Comparison of ENCODE assay signal across 26 cellular contexts in the genomic region with DNA sequence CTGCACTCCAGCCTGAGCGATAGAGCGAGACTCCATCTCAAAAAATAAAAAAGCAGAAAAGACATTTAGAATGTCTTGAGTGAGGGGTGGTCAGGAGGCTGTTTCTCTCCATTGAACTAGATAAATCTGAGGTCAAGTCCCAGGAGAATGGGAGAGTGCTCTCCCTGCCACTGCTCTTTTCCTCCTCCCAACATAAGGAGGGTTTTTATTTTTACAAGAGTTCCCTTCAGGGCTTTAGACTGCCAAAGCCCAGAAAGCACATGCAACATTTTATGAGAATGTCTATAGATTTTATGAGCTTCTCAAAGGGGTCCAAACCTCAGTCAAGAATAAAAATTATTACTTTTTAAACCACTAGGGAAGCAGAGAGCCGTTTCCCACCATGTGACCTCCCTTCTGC. TPM values are rescaled to one million over a fixed set of nuclear protein-coding genes. Genes with fewer than 3 reads are reported as not detected.
DNase-seq lines count a peak whose midpoint lies in the region; ATAC-seq lines count a peak whose summit lies in the region.
"Had no signal": no experiment of that assay in that cellular context is flagged by ENCODE, and none has a peak within 500 bp of the region (broad histone marks: within the 10 kb centered on the region; RNA-seq: fewer than 3 reads in every experiment).

No MANE protein-coding gene starts in this region.

- H3K9me3 Mint-ChIP-seq in T-helper 1 cell treated with Interleukin-12 subunit alpha and Interleukin-12 subunit beta and Interleukin-4 antibody, amounts not matched to agents 30 μg/mL and 1 μg/mL, for 36 hours = no peaks in the 10 kb centered on the region
- H3K9me3 Mint-ChIP-seq in T-cell = no peaks in the 10 kb centered on the region
- H3K9me3 Mint-ChIP-seq in activated CD4-positive, alpha-beta T cell treated with anti-CD3 and anti-CD28 coated beads, Interleukin-2, amount 10 ng/mL, durations not matched to agents 24 days and 14 days = no peaks in the 10 kb centered on the region

- H3K4me3 ChIP-seq in iPS-20b (ENCODE audit: low read length) = peak overlapping the region; percentile 55; the same call in 1 of the 2 replicates
- H3K4me3 ChIP-seq: gastrocnemius medialis, right atrium auricular region had no signal

- H3K36me3 ChIP-seq in iPS-20b (ENCODE audit: insufficient read depth, low read depth, low read length) = peaks cover 16% of the 10 kb centered on the region; the same call in 1 of the 2 replicates
- H3K36me3 ChIP-seq: gastrocnemius medialis, right atrium auricular region had no signal

- intact Hi-C loops in activated CD4-positive, alpha-beta T cell treated with anti-CD3 and anti-CD28 coated beads, Interleukin-2, amount 10 ng/mL, durations not matched to agents 24 days and 14 days (cut with micrococcal nuclease) = loop anchor here (10.0 kb wide), 2 partner anchors 98 to 288 kb away; partner anchors contain the start of gene BRCA1

- DNase-seq in T-helper 1 cell = no peak
- no peak for DNase-seq in T-cell
- DNase-seq in retina = peak; percentile 28
- DNase-seq in activated CD4-positive, CD25-positive, alpha-beta regulatory T cell (lab: John Stamatoyannopoulos, UW) = no peak
- no peak for DNase-seq in HuH-7.5 (ENCODE audit: low spot score)
- DNase-seq in activated CD4-positive, alpha-beta T cell treated with anti-CD3 and anti-CD28 coated beads, Interleukin-2, amount 10 ng/mL, durations not matched to agents 24 days and 14 days = no peak
- DNase-seq: activated CD4-positive, alpha-beta T cell treated with anti-CD3 and anti-CD28 coated beads, Interleukin-2, amount 50 U/mL, for 48 hours; activated naive CD4-positive, alpha-beta T cell treated with Interleukin-2 at 50 U/mL for 16 hours; activated T-cell treated with anti-CD3 and anti-CD28 coated beads for 4 hours; AML-193; anterior cingulate cortex; central memory CD4-positive, alpha-beta T cell; erythroblast; gastrocnemius medialis; left cardiac atrium; NCI-H1105 treated with DMSO at 0.1 percent for 48 hours; NCI-H2107; NCI-H524 treated with DMSO at 0.1 percent for 48 hours; occipital lobe; stimulated activated CD4-positive, alpha-beta T cell treated with anti-CD3 and anti-CD28 coated beads, Interleukin-15, amount 100 ng/mL, for 24 hours had no signal

- H3K9ac ChIP-seq in iPS-20b (ENCODE audit: low read depth, low read length) = no peak overlapping the region; the same call in 1 of the 2 replicates

- H3K27ac ChIP-seq in iPS-20b (ENCODE audit: low read length) = no peak overlapping the region
- H3K27ac ChIP-seq: 22Rv1, gastrocnemius medialis, right atrium auricular region had no signal

- H3K4me1 ChIP-seq in iPS-20b (ENCODE audit: insufficient read depth, low read length) = peaks cover 22% of the 10 kb centered on the region

- H3K27me3 Mint-ChIP-seq in T-helper 1 cell treated with Interleukin-12 subunit alpha and Interleukin-12 subunit beta and Interleukin-4 antibody, amounts not matched to agents 30 μg/mL and 1 μg/mL, for 36 hours (ENCODE audit: low read depth) = peaks cover 11% of the 10 kb centered on the region
- H3K27me3 Mint-ChIP-seq in T-cell = no peaks in the 10 kb centered on the region
- peaks cover 14% of the 10 kb centered on the region for H3K27me3 Mint-ChIP-seq in activated CD4-positive, alpha-beta T cell treated with anti-CD3 and anti-CD28 coated beads, Interleukin-2, amount 10 ng/mL, durations not matched to agents 24 days and 14 days

- H3K27ac Mint-ChIP-seq in T-helper 1 cell treated with Interleukin-12 subunit alpha and Interleukin-12 subunit beta and Interleukin-4 antibody, amounts not matched to agents 30 μg/mL and 1 μg/mL, for 36 hours = no peak overlapping the region
- peak overlapping the region in 1 of 2 donors; percentile 54 for H3K27ac Mint-ChIP-seq in T-cell
- H3K27ac Mint-ChIP-seq in activated CD4-positive, alpha-beta T cell treated with anti-CD3 and anti-CD28 coated beads, Interleukin-2, amount 10 ng/mL, durations not matched to agents 24 days and 14 days = no peak overlapping the region

- ATAC-seq in T-cell (replicated peaks in 1 of 4) = no peak
- ATAC-seq: gastrocnemius medialis, HCT116, HepG2, left cardiac atrium had no signal

- no peaks in the 10 kb centered on the region for H3K27me3 ChIP-seq in iPS-20b (ENCODE audit: insufficient read depth, low read length)
- H3K27me3 ChIP-seq: gastrocnemius medialis, right atrium auricular region had no signal

- H3K4me1 Mint-ChIP-seq in T-helper 1 cell treated with Interleukin-12 subunit alpha and Interleukin-12 subunit beta and Interleukin-4 antibody, amounts not matched to agents 30 μg/mL and 1 μg/mL, for 36 hours (ENCODE audit: low read depth) = peaks cover 7% of the 10 kb centered on the region
- peaks cover 8 to 17% (median 16%) of the 10 kb centered on the region in 3 donors for H3K4me1 Mint-ChIP-seq in T-cell
- H3K4me1 Mint-ChIP-seq in activated CD4-positive, alpha-beta T cell treated with anti-CD3 and anti-CD28 coated beads, Interleukin-2, amount 10 ng/mL, durations not matched to agents 24 days and 14 days = peaks cover 11% of the 10 kb centered on the region

- POLR2A ChIA-PET in T-cell (lab: Charles Lee) = no interaction called here

- H3K36me3 Mint-ChIP-seq in T-helper 1 cell treated with Interleukin-12 subunit alpha and Interleukin-12 subunit beta and Interleukin-4 antibody, amounts not matched to agents 30 μg/mL and 1 μg/mL, for 36 hours (ENCODE audit: low read depth) = no peaks in the 10 kb centered on the region
- no peaks in the 10 kb centered on the region for H3K36me3 Mint-ChIP-seq in T-cell
- no peaks in the 10 kb centered on the region for H3K36me3 Mint-ChIP-seq in activated CD4-positive, alpha-beta T cell treated with anti-CD3 and anti-CD28 coated beads, Interleukin-2, amount 10 ng/mL, durations not matched to agents 24 days and 14 days (ENCODE audit: low read depth)

- no peaks in the 10 kb centered on the region for H3K9me3 ChIP-seq in iPS-20b (ENCODE audit: insufficient read depth, low read depth, low read length)
- H3K9me3 ChIP-seq: gastrocnemius medialis, right atrium auricular region had no signal

- H3K4me3 Mint-ChIP-seq in T-helper 1 cell treated with Interleukin-12 subunit alpha and Interleukin-12 subunit beta and Interleukin-4 antibody, amounts not matched to agents 30 μg/mL and 1 μg/mL, for 36 hours = peak overlapping the region; percentile 35
- peak overlapping the region; percentile 18 to 54 (median 34) for H3K4me3 Mint-ChIP-seq in T-cell
- no peak overlapping the region for H3K4me3 Mint-ChIP-seq in activated CD4-positive, alpha-beta T cell treated with anti-CD3 and anti-CD28 coated beads, Interleukin-2, amount 10 ng/mL, durations not matched to agents 24 days and 14 days

- CTCF ChIA-PET in T-cell (lab: Charles Lee) = no interaction called here

RNA-seq across cellular contexts. Expression of gene RND2, which starts 1.6 kb away (rescaled TPM):
- total RNA-seq in T-cell = under 1 TPM; 0.08 to 0.64 (median 0.32) TPM
- total RNA-seq in activated CD4-positive, alpha-beta T cell treated with anti-CD3 and anti-CD28 coated beads, Interleukin-2, amount 10 ng/mL, durations not matched to agents 24 days and 14 days = 0.07 TPM in 2 replicates

RNA-seq across cellular contexts. Expression of gene VAT1, which starts 4.4 kb away (rescaled TPM):
- total RNA-seq in T-cell = 10 to 100 TPM; 26.4 to 62.6 (median 48.5) TPM
- 17.9 and 18.8 TPM in 2 replicates for total RNA-seq in activated CD4-positive, alpha-beta T cell treated with anti-CD3 and anti-CD28 coated beads, Interleukin-2, amount 10 ng/mL, durations not matched to agents 24 days and 14 days

RNA-seq across cellular contexts. Expression of gene IFI35, which starts 20.0 kb away (rescaled TPM):
- total RNA-seq in T-cell = 10 to 100 TPM; 27.0 to 44.6 (median 34.1) TPM
- 51.9 and 55.2 TPM in 2 replicates for total RNA-seq in activated CD4-positive, alpha-beta T cell treated with anti-CD3 and anti-CD28 coated beads, Interleukin-2, amount 10 ng/mL, durations not matched to agents 24 days and 14 days

RNA-seq across cellular contexts. Expression of gene RPL27, which starts 28.4 kb away (rescaled TPM):
- total RNA-seq in T-cell = 1,000 to 10,000 TPM; 1,254 to 1,790 (median 1,710) TPM
- 1,178 and 1,206 TPM in 2 replicates for total RNA-seq in activated CD4-positive, alpha-beta T cell treated with anti-CD3 and anti-CD28 coated beads, Interleukin-2, amount 10 ng/mL, durations not matched to agents 24 days and 14 days

RNA-seq across cellular contexts. Expression of gene RUNDC1, which starts 46.2 kb away (rescaled TPM):
- total RNA-seq in T-cell = 10 to 100 TPM; 11.5 to 24.0 (median 23.7) TPM
- total RNA-seq in activated CD4-positive, alpha-beta T cell treated with anti-CD3 and anti-CD28 coated beads, Interleukin-2, amount 10 ng/mL, durations not matched to agents 24 days and 14 days = 20.2 and 20.5 TPM in 2 replicates
